2 cellular contexts compared by ENCODE assay signal in genomic region chr11:126474888-126475626, GRCh38.
A peak's percentile ranks its signal among the peaks of the same experiment; 100 is the strongest.
TF ChIP-seq lines count a peak whose summit lies in the region.

No MANE protein-coding gene starts in this region.

TF ChIP-seq in liver, 16 proteins besides CTCF, POLR2A, EP300 and RAD21 (continued from another document):
- TF ChIP-seq HNF4A (conservative IDR thresholded peaks at IDR 0.05) (no peak), REST (IDR thresholded peaks at IDR 0.05) (no peak), NR2F2 (IDR thresholded peaks at IDR 0.05) (peak; percentile 56)

TF ChIP-seq in SK-N-SH, 30 proteins besides CTCF, POLR2A, EP300 and RAD21 (continued from another document):
- no peak for TF ChIP-seq TEAD4 (IDR thresholded peaks at IDR 0.05; ENCODE audit: borderline replicate concordance, insufficient read depth)
- no peak for TF ChIP-seq ELF1 (IDR thresholded peaks at IDR 0.05)
- TF ChIP-seq GATA2 (CRISPR knock-in tag; IDR thresholded peaks at IDR 0.05), result no peak
